ENCODE assay signal across 12 cellular contexts in the genomic region with DNA sequence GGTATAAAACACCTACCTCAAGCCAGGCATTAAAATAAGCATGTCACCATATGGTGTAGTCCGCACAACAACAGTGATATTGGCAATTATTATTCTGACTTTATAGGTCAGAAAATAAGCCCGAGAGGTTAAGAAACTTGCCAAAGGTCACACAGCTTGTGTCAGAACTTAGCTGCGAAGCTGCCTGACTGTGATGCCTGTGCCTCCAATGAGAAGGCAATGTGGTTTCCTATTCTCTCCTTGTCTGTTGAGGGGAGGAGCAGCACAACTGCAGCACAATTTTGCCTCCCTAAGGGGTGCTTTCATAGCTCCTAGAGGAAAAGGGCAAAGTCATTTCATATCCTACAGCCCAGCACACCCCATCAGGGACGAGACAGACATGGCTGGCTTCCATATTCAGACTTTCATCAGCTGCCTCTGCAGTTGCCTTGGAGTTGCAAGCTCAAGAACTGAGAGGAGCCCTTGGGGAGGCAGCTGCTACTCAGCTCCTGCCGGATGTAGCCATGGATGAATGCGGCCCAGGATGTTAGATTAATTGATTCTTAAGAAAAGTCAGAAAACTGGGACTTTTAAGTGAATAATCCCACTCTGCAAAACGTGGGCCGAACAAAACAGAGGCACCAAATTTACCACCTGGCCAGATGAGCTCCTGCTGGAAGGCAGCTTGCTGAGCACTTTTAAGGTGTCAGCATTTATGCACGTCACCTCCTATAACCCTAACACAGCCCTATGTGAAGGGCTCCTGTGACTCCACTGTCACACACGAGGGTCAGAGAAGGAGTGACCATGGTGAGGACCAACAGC. TPM values are rescaled to one million over a fixed set of nuclear protein-coding genes. Genes with fewer than 3 reads are reported as not detected.
DNase-seq lines count a peak whose midpoint lies in the region; ATAC-seq, FAIRE-seq and TF ChIP-seq lines count a peak whose summit lies in the region.
"Had no signal": no experiment of that assay in that cellular context is flagged by ENCODE, and none has a peak within 500 bp of the region (broad histone marks: within the 10 kb centered on the region; RNA-seq: fewer than 3 reads in every experiment).

No MANE protein-coding gene starts in this region.

- TF ChIP-seq EP300 in Ishikawa (IDR thresholded peaks at IDR 0.05; ENCODE audit: borderline replicate concordance) (no peak), GM12878 (IDR thresholded peaks at IDR 0.05; ENCODE audit: borderline replicate concordance in 1 of 2, control insufficient read depth in 1 of 2, low read depth in 2 of 2, low read length in 2 of 2) (no peak)

- TF ChIP-seq CTCF in CD8-positive, alpha-beta T cell (IDR thresholded peaks at IDR 0.05): no peak
- TF ChIP-seq CTCF in GM12878 (IDR thresholded peaks at IDR 0.05 in 2 of 3, conservative IDR thresholded peaks at IDR 0.05 in 1 of 3; ENCODE audit: control insufficient read depth in 2 of 3, extremely low read depth in 1 of 3, insufficient read depth in 1 of 3, low read depth in 3 of 3, low read length in 3 of 3): no peak
- no peak for TF ChIP-seq CTCF in nephron (IDR thresholded peaks at IDR 0.05; ENCODE audit: unreplicated experiment in 3 of 3)

- POLR2A ChIA-PET in CD8-positive, alpha-beta T cell (lab: Charles Lee): interaction anchor here (0.6 to 1.3 kb wide), 4 partner anchors 78 to 479 kb away, joined by 3 to 4 read pairs (median 4); a partner anchor contains a TSS
- POLR2A ChIA-PET in GM12878 (lab: Charles Lee): interaction anchor here (0.5 to 0.6 kb wide), 3 partner anchors 42 to 293 kb away, joined by 3 to 4 read pairs (median 4); no protein-coding TSS in a partner anchor

- H3K36me3 Mint-ChIP-seq in CD8-positive, alpha-beta T cell: no peaks in the 10 kb centered on the region
- H3K36me3 Mint-ChIP-seq in nephron (ENCODE audit: low read depth): no peaks in the 10 kb centered on the region

- H3K9me3 ChIP-seq in CD8-positive, alpha-beta T cell (ENCODE audit: low read length): no peaks in the 10 kb centered on the region
- no peaks in the 10 kb centered on the region for H3K9me3 ChIP-seq in GM12878 (replicated peaks; ENCODE audit: control insufficient read depth, insufficient read depth, low read length)
- H3K9me3 ChIP-seq: SK-N-SH had no signal

- H3K4me2 ChIP-seq in GM12878 (ENCODE audit: control insufficient read depth, insufficient read depth): 0 out of 2 replicates have a peak overlapping the region, but pooled peaks have one; percentile 32
- H3K4me2 ChIP-seq: SK-N-SH had no signal

- FAIRE-seq in GM12878 (lab: Jason Lieb, UNC): no peak
- FAIRE-seq: G401.6 had no signal

- no peaks in the 10 kb centered on the region for H4K20me1 ChIP-seq in GM12878 (ENCODE audit: control insufficient read depth, insufficient read depth)

- no peaks in the 10 kb centered on the region for H3K27me3 Mint-ChIP-seq in CD8-positive, alpha-beta T cell (ENCODE audit: low read depth)
- peaks cover 4% of the 10 kb centered on the region for H3K27me3 Mint-ChIP-seq in nephron (ENCODE audit: low read depth)
- H3K27me3 Mint-ChIP-seq: activated T-cell treated with anti-CD3 and anti-CD28 coated beads, Interleukin-2, amount 50 U/mL, for 24 hours had no signal

- H3K27me3 ChIP-seq in CD8-positive, alpha-beta T cell (ENCODE audit: insufficient read depth, low read length): no peaks in the 10 kb centered on the region
- H3K27me3 ChIP-seq in GM12878 (replicated peaks in 1 of 2; ENCODE audit: control insufficient read depth in 2 of 2, insufficient read depth in 2 of 2, low read length in 1 of 2): no peaks in the 10 kb centered on the region

- H3K9ac ChIP-seq in GM12878 (ENCODE audit: control insufficient read depth, insufficient read depth, low read length): no peak overlapping the region
- H3K9ac ChIP-seq: SK-N-SH had no signal

- no peak for ATAC-seq in CD8-positive, alpha-beta T cell
- ATAC-seq in GM12878: no peak
- ATAC-seq in HG02571 (IDR thresholded peaks at IDR 0.05; ENCODE audit: unreplicated experiment): no peak
- no peak for ATAC-seq in esophagus mucosa

- no peaks in the 10 kb centered on the region for H3K9me3 Mint-ChIP-seq in CD8-positive, alpha-beta T cell
- no peaks in the 10 kb centered on the region for H3K9me3 Mint-ChIP-seq in nephron
- H3K9me3 Mint-ChIP-seq: activated T-cell treated with anti-CD3 and anti-CD28 coated beads, Interleukin-2, amount 50 U/mL, for 24 hours had no signal

- RAD21 ChIA-PET in GM12878 (lab: Charles Lee; ENCODE audit: unreplicated experiment): interaction anchor here (0.5 to 11.0 kb wide), 28 partner anchors 11 to 498 kb away, joined by 3 to 121 read pairs (median 4); a partner anchor contains a TSS

- H3K27ac Mint-ChIP-seq in CD8-positive, alpha-beta T cell: no peak overlapping the region
- peak overlapping the region; percentile 20 to 57 (median 21) for H3K27ac Mint-ChIP-seq in nephron

- DNase-seq in CD8-positive, alpha-beta T cell: no peak
- DNase-seq in GM12878 (ENCODE audit: low read depth, low spot score) (no peak), pons (ENCODE audit: low spot score) (no peak), NCI-H748 treated with DMSO at 0.1 percent for 48 hours (lab: John Stamatoyannopoulos, UW) (no peak)

- in situ Hi-C loops in GM12878 (cut with MboI): no loop called here

- H3K4me1 Mint-ChIP-seq in CD8-positive, alpha-beta T cell (ENCODE audit: low read depth): peaks cover 26% of the 10 kb centered on the region
- H3K4me1 Mint-ChIP-seq in nephron: peaks cover 31% of the 10 kb centered on the region

- intact Hi-C loops in CD8-positive, alpha-beta T cell (cut with DNase I, micrococcal nuclease): loop anchor here (1.0 to 10.0 kb wide), 8 partner anchors 74 to 478 kb away; no protein-coding TSS in a partner anchor
- intact Hi-C loops in GM12878 (cut with micrococcal nuclease; ENCODE audit: unreplicated experiment): loop anchor here (1.0 to 5.0 kb wide), 4 partner anchors 74 to 478 kb away; a partner anchor contains a TSS

- CTCF ChIA-PET in CD8-positive, alpha-beta T cell (lab: Charles Lee): interaction anchor here (0.7 to 8.1 kb wide), 27 partner anchors 9 to 1052 kb away, joined by 3 to 137 read pairs (median 4); a partner anchor contains a TSS
- CTCF ChIA-PET in GM12878 (lab: Yijun Ruan, JAX): interaction anchor here (0.6 to 10.5 kb wide), 52 partner anchors 9 to 940 kb away, joined by 3 to 191 read pairs (median 4); a partner anchor contains a TSS

- TF ChIP-seq RAD21 in Ishikawa (IDR thresholded peaks at IDR 0.05; ENCODE audit: low read depth) (no peak), GM12878 (IDR thresholded peaks at IDR 0.05; ENCODE audit: insufficient read depth, low read depth, low read length) (no peak)

- H3K4me3 ChIP-seq in CD8-positive, alpha-beta T cell (ENCODE audit: low read depth, low read length): no peak overlapping the region
- H3K4me3 ChIP-seq in GM12878: no peak overlapping the region
- H3K4me3 ChIP-seq: lung had no signal

- no peaks in the 10 kb centered on the region for H3K36me3 ChIP-seq in CD8-positive, alpha-beta T cell (ENCODE audit: insufficient read depth, low read length)
- no peaks in the 10 kb centered on the region for H3K36me3 ChIP-seq in GM12878 (ENCODE audit: control insufficient read depth in 2 of 2, insufficient read depth in 2 of 2, low read length in 1 of 2)

- H3K27ac ChIP-seq in CD8-positive, alpha-beta T cell (ENCODE audit: low read depth, low read length): no peak overlapping the region
- H3K27ac ChIP-seq in GM12878 (ENCODE audit: control insufficient read depth, insufficient read depth): no peak overlapping the region

- H3K4me1 ChIP-seq in CD8-positive, alpha-beta T cell (ENCODE audit: insufficient read depth, low read length): peaks cover 20% of the 10 kb centered on the region
- H3K4me1 ChIP-seq in GM12878 (ENCODE audit: control insufficient read depth, insufficient read depth, low read length): peaks cover 20% of the 10 kb centered on the region

- no peak overlapping the region; the same call in none of the 2 replicates for H2AFZ ChIP-seq in GM12878 (ENCODE audit: control insufficient read depth, low read depth, low read length)

- peak overlapping the region; percentile 60 for H3K4me3 Mint-ChIP-seq in CD8-positive, alpha-beta T cell
- no peak overlapping the region for H3K4me3 Mint-ChIP-seq in nephron

- no TSS peak for BruUV-seq in GM12878 (replicated peaks; lab: Mats Ljungman, UMichigan)

- SMC1A ChIA-PET in GM12878 (lab: Charles Lee; ENCODE audit: uncharacterized antibody, unreplicated experiment): interaction anchor here (0.7 to 10.7 kb wide), 48 partner anchors 9 to 522 kb away, joined by 3 to 143 read pairs (median 4); no protein-coding TSS in a partner anchor

- H3K79me2 ChIP-seq in GM12878 (ENCODE audit: control insufficient read depth, insufficient read depth, low read length): no peaks in the 10 kb centered on the region

- no peak for TF ChIP-seq POLR2A in GM12878 (IDR thresholded peaks at IDR 0.05; ENCODE audit: low read depth, low read length)

- 75% methylated on average over 10 of the region's 10 CpGs for WGBS in GM12878 (ENCODE audit: insufficient coverage, insufficient replicate concordance, low lambda C conversion rate, missing lambda C conversion rate)

TF ChIP-seq in Ishikawa, 13 proteins besides CTCF, POLR2A, EP300 and RAD21 (continues in another document):
- TF ChIP-seq, protein P1, sequence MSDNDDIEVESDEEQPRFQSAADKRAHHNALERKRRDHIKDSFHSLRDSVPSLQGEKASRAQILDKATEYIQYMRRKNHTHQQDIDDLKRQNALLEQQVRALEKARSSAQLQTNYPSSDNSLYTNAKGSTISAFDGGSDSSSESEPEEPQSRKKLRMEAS (IDR thresholded peaks at IDR 0.05): peak; percentile 36

TF ChIP-seq in GM12878, 131 proteins besides CTCF, POLR2A, EP300 and RAD21 (continues in another document):
- no peak for TF ChIP-seq RBBP5 (conservative IDR thresholded peaks at IDR 0.05)

RNA-seq across cellular contexts. Expression of a gene that starts 38.5 kb away (rescaled TPM):
- under 1 TPM; 0.24 to 0.31 TPM for total RNA-seq in CD8-positive, alpha-beta T cell
- 0.59 and 0.92 TPM in 2 replicates for total RNA-seq in GM12878 (2013; cell fraction: nucleolus; rRNA removed)
- total RNA-seq in GM12878 (2014; rRNA removed) (0.76 and 0.79 TPM in 2 replicates), GM12878 (2014; rRNA removed; fragmentation: Illumina TruSeq; extraction: Trizol) (0.69 and 0.72 TPM in 2 replicates), GM12878 (2021) (0.97 and 1.0 TPM in 2 replicates), esophagus mucosa (19.7 TPM)
- 0.29 TPM for polyA plus RNA-seq in GM12878 (2011; ENCODE audit: low read depth)
- polyA plus RNA-seq in GM12878 (2011; rRNA removed) (1.3 TPM in 2 replicates), GM12878 (2014; fragmentation: Illumina TruSeq; extraction: Trizol) (0.98 and 2.4 TPM in 2 replicates), GM12878 (2014; fragmentation: Nextera tagmentation; extraction: Ambion mirVana) (under 1 TPM; 0.40 to 0.42 TPM), GM12878 (2014; rRNA removed) (0.76 and 1.1 TPM in 2 replicates), GM12878 (2016; fragmentation: Nextera tagmentation; extraction: Ambion mirVana) (under 1 TPM; 0.29 to 0.75 TPM)
- polyA plus RNA-seq in GM12878 (2011; cell fraction: cytosol; rRNA removed): 0.74 and 0.79 TPM in 2 replicates
- 0.75 and 0.80 TPM in 2 replicates for polyA plus RNA-seq in GM12878 (2011; cell fraction: nucleus; rRNA removed)
- polyA plus RNA-seq in GM12878 (2012): 0.52 and 0.62 TPM in 2 replicates
- 2.2 and 2.4 TPM in 2 replicates for polyA minus RNA-seq in GM12878 (2011; rRNA and poly(A)+ RNA removed)
- 0.67 and 0.94 TPM in 2 replicates for polyA minus RNA-seq in GM12878 (2011; cell fraction: cytosol; rRNA and poly(A)+ RNA removed)
- polyA minus RNA-seq in GM12878 (2011; cell fraction: nucleus; rRNA and poly(A)+ RNA removed): 1.1 and 2.2 TPM in 2 replicates

Comparison
In these comparisons a context has a peak if more than half of its experiments do, and no peak if none do; other contexts are left out.
1. RNA of a gene that starts 38.5 kb away (total RNA-seq): 19.7 TPM in esophagus mucosa (single experiment); 0.59 to 1.0 TPM in GM12878 and 0.24 to 0.31 TPM in CD8-positive, alpha-beta T cell; every median in the first group is over 10 times any median in the second.